1 cellular context compared by ENCODE assay signal in the genomic region with DNA sequence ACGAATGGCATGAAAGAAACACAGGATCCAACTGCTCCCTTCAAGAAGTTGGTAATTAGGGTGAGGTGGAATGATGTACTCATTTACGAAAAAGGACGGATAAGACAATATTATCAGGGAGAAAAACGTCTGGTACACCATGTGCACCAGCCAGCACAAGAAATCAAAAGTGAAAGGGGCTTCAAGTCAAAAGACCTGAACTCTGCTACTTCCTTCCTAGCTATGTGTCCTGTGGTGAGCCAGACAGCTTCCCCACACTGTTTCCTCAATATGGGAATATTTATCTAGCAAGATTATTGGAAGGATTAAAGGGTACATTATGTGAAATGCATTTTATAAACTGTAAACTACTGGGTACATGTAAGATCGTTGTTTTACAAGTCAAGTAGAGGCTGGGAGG.
TF ChIP-seq lines count a peak whose summit lies in the region.

No MANE protein-coding gene starts in this region.

TF ChIP-seq in IMR-90, 13 proteins besides CTCF, POLR2A, EP300 and RAD21:
- TF ChIP-seq MAZ (IDR thresholded peaks at IDR 0.05; ENCODE audit: borderline replicate concordance, low read depth, low read length) (no peak), BHLHE40 (IDR thresholded peaks at IDR 0.05; ENCODE audit: low read depth, low read length) (no peak), MAFK (IDR thresholded peaks at IDR 0.05; ENCODE audit: low read depth, low read length) (no peak), MXI1 (IDR thresholded peaks at IDR 0.05; ENCODE audit: borderline replicate concordance, low read depth, low read length) (no peak), NFE2L2 (IDR thresholded peaks at IDR 0.05; ENCODE audit: low read depth, low read length) (no peak), FOS (IDR thresholded peaks at IDR 0.05; ENCODE audit: low read depth, low read length) (no peak), SMC3 (IDR thresholded peaks at IDR 0.05; ENCODE audit: low read depth, low read length) (no peak), CEBPB (IDR thresholded peaks at IDR 0.05; ENCODE audit: low read depth, low read length) (no peak), RFX5 (IDR thresholded peaks at IDR 0.05; ENCODE audit: low read depth, low read length) (no peak), CHD1 (IDR thresholded peaks at IDR 0.05; ENCODE audit: low read depth, low read length) (no peak), RCOR1 (IDR thresholded peaks at IDR 0.05; ENCODE audit: insufficient replicate concordance, low read length) (no peak)
- TF ChIP-seq, protein P1, sequence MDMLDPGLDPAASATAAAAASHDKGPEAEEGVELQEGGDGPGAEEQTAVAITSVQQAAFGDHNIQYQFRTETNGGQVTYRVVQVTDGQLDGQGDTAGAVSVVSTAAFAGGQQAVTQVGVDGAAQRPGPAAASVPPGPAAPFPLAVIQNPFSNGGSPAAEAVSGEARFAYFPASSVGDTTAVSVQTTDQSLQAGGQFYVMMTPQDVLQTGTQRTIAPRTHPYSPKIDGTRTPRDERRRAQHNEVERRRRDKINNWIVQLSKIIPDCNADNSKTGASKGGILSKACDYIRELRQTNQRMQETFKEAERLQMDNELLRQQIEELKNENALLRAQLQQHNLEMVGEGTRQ (IDR thresholded peaks at IDR 0.05; ENCODE audit: low read depth, low read length): no peak
- TF ChIP-seq, protein P2, sequence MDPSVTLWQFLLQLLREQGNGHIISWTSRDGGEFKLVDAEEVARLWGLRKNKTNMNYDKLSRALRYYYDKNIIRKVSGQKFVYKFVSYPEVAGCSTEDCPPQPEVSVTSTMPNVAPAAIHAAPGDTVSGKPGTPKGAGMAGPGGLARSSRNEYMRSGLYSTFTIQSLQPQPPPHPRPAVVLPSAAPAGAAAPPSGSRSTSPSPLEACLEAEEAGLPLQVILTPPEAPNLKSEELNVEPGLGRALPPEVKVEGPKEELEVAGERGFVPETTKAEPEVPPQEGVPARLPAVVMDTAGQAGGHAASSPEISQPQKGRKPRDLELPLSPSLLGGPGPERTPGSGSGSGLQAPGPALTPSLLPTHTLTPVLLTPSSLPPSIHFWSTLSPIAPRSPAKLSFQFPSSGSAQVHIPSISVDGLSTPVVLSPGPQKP (IDR thresholded peaks at IDR 0.05; ENCODE audit: borderline replicate concordance, low read depth, low read length): no peak
